In the genomic region with DNA sequence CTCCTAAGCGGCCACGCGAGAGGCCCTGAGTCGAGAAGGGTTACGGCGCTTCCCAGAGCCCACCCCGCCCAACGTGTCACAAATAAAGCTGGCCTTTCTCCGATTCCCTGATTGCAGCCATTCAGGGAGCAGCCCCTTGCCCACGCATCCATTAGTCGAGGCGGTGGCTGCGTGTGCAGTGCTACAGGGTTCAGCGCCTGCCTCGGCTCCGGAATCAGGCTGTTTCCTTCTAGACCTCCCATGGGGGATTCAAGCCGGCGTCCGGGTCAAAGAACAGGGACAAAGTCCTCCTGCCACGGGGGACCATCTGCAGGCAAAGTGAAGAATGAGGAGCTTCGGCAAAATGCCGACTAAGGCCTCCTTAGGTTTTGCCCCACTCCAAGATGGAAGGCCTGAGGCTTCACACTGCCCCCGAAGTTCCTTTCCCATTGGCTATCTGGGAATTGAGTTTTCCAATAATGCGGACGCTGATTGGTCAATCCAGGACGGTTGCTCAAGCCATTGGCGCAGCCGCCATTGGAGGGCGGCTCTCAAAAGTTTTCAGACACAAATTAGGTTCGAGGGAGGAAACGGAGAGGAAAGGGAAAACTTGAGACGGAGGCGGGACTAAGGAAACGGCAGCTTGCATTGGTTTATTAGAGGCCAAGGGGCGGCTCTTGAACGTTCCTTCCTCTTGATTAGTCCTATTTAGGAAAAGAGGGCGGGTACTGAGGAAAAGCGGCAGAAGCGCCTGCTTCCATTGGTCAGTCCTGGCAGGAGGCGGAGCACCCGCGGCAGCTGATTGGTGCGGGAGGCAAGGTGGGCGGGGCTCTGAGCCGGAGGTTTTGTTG, we compare ENCODE assay signal across 8 cellular contexts. TPM values are rescaled to one million over a fixed set of nuclear protein-coding genes. Genes with fewer than 3 reads are reported as not detected.
DNase-seq lines count a peak whose midpoint lies in the region; ATAC-seq and TF ChIP-seq lines count a peak whose summit lies in the region.

No MANE protein-coding gene starts in this region.

- H3K9me3 ChIP-seq in neutrophil: no peaks in the 10 kb centered on the region

- TF ChIP-seq CTCF in GM06990 (IDR thresholded peaks at IDR 0.05; ENCODE audit: insufficient read depth, low read length, poor library complexity, severe bottlenecking) (no peak), NB4 (IDR thresholded peaks at IDR 0.05; ENCODE audit: low read depth, low read length) (no peak), neutrophil (IDR thresholded peaks at IDR 0.05) (no peak)

- H3K27ac ChIP-seq in neutrophil (peak overlapping the region; percentile 74), substantia nigra (ENCODE audit: low read depth, low read length, poor library complexity, severe bottlenecking) (peak overlapping the region; percentile 90)

- ATAC-seq in HG02571 (IDR thresholded peaks at IDR 0.05; ENCODE audit: unreplicated experiment): peak; percentile 91

- H3K27me3 ChIP-seq in GM06990 (replicated peaks; ENCODE audit: control insufficient read depth, insufficient read depth, low read length): no peaks in the 10 kb centered on the region
- no peaks in the 10 kb centered on the region for H3K27me3 ChIP-seq in neutrophil

- peak; percentile 97 for DNase-seq in GM06990 (ENCODE audit: extremely low read depth, insufficient read length)
- DNase-seq in NB4 (ENCODE audit: low read depth): peak; percentile 100
- DNase-seq in SK-N-DZ (ENCODE audit: low spot score): peak; percentile 100
- DNase-seq in activated naive CD4-positive, alpha-beta T cell treated with anti-CD3 and anti-CD28 coated beads, Interleukin-2, amount 50 U/mL, for 16 hours: peak; percentile 99
- DNase-seq in germinal center (ENCODE audit: low spot score): peak; percentile 99
- DNase-seq in substantia nigra (lab: John Stamatoyannopoulos, UW): peak; percentile 52 to 100 (median 98)

- H3K36me3 ChIP-seq in GM06990 (ENCODE audit: control insufficient read depth, insufficient read depth, low read length): peaks cover 1% of the 10 kb centered on the region; the same call in 1 of the 2 replicates
- H3K36me3 ChIP-seq in neutrophil: peaks cover 7% of the 10 kb centered on the region

- peaks cover 19 to 20% of the 10 kb centered on the region in 2 experiments for H3K4me1 ChIP-seq in neutrophil (ENCODE audit: control insufficient read depth in 1 of 2, insufficient read depth in 1 of 2, low read depth in 1 of 2, low read length in 1 of 2)

- TF ChIP-seq POLR2A in NB4 (IDR thresholded peaks at IDR 0.05; ENCODE audit: extremely low read depth, insufficient read length): peak; percentile 63

- H3K4me3 ChIP-seq in GM06990 (replicated peaks; ENCODE audit: low read depth, low read length) (peak overlapping the region; percentile 95), NB4 (ENCODE audit: low read depth, low read length) (peak overlapping the region; percentile 87), neutrophil (ENCODE audit: low read depth in 1 of 2, low read length in 1 of 2) (peak overlapping the region; percentile 90 to 100)

RNA-seq across cellular contexts. Expression of a gene that starts 0.4 kb away (rescaled TPM):
- 72.4 and 75.6 TPM in 2 replicates for polyA plus RNA-seq in SK-N-DZ (2014; cell fraction: cytosol; rRNA removed)
- polyA plus RNA-seq in SK-N-DZ (2014; cell fraction: nucleus; rRNA removed): 225 and 228 TPM in 2 replicates

RNA-seq across cellular contexts. Expression of a gene that starts 40.5 kb away (rescaled TPM):
- 0.14 TPM in 1 of 2 replicates, not detected in the other for polyA plus RNA-seq in SK-N-DZ (2014; cell fraction: cytosol; rRNA removed)
- not detected in 2 replicates for polyA plus RNA-seq in SK-N-DZ (2014; cell fraction: nucleus; rRNA removed)

Comparison
In these comparisons a context has a peak if more than half of its experiments do, and no peak if none do; other contexts are left out.
1. Peak in every context shown above with its lines: DNase-seq, ATAC-seq, H3K4me3 ChIP-seq and H3K27ac ChIP-seq.